Comparison of ENCODE assay signal across 1 cellular context in genomic region chr9:471320-471719, GRCh38.
TF ChIP-seq lines count a peak whose summit lies in the region.

No MANE protein-coding gene starts in this region.

TF ChIP-seq in SK-N-SH treated with all-trans-retinoic acid at 6 μM for 48 hours, 23 proteins besides CTCF, POLR2A, EP300 and RAD21 (continued from another document):
- no peak for TF ChIP-seq POU6F1 (CRISPR knock-in tag; IDR thresholded peaks at IDR 0.05; ENCODE audit: borderline replicate concordance, low read depth)
- no peak for TF ChIP-seq ZNF565 (CRISPR knock-in tag; conservative IDR thresholded peaks at IDR 0.05; ENCODE audit: low read depth)
- TF ChIP-seq CSRNP3 (CRISPR knock-in tag; IDR thresholded peaks at IDR 0.05) = no peak
